Comparison of ENCODE assay signal across 10 cellular contexts in the genomic region with DNA sequence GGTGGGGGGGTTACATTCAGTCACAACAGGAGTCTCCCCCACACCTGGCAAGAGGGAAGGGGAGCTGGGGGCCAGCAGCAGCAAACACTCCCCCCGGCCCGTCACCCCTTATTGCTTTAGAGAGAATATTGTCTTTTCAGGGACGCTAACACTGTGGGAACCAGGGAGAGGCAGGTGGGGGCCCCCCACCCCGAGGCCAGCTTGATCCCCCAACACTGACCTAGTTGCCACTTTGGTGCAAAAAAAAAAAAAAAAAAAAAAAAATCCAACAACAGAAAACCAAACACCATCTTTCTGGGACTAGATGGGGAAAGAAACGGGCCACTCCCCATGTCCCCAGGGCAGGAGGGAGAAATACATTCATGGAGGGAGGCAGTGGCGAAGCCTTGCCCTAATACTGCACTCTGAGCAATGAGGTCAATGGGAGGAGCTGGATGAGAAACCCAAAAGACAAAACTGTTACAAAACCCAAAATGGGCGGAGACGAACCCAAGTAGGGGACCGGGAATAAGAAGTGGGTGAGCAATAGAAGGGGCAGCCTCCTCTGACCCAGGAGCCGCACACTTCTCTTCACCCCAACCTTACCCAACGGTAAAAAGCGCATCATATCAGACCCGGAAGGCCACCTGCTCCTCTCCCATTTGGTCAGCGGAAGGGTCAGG. TPM values are rescaled to one million over a fixed set of nuclear protein-coding genes. Genes with fewer than 3 reads are reported as not detected.
DNase-seq lines count a peak whose midpoint lies in the region; ATAC-seq and TF ChIP-seq lines count a peak whose summit lies in the region.
"Had no signal": no experiment of that assay in that cellular context is flagged by ENCODE, and none has a peak within 500 bp of the region (broad histone marks: within the 10 kb centered on the region; RNA-seq: fewer than 3 reads in every experiment).

No MANE protein-coding gene starts in this region.

- peaks cover 0 to 22% of the 10 kb centered on the region in 2 donors for H3K4me1 ChIP-seq in naive thymus-derived CD4-positive, alpha-beta T cell (ENCODE audit: control insufficient read depth in 2 of 2, insufficient read depth in 2 of 2, low read length in 2 of 2)

- intact Hi-C loops in naive thymus-derived CD4-positive, alpha-beta T cell (cut with micrococcal nuclease): loop anchor here in 1 of 2 donors (5.0 to 10.0 kb wide), 2 partner anchors 565 to 578 kb away; partner anchors contain the start of genes AP4M1, FIS1 and MCM7

- H3K27me3 Mint-ChIP-seq in naive thymus-derived CD4-positive, alpha-beta T cell: no peaks in the 10 kb centered on the region

- DNase-seq in AG10803 (ENCODE audit: low read depth) (peak; percentile 38), HuH-7 (ENCODE audit: low spot score) (peak; percentile 32), caudate nucleus (lab: John Stamatoyannopoulos, UW) (peak in 11 of 61 donors; percentile 37 to 73 (median 61)), NCI-H446 (lab: John Stamatoyannopoulos, UW) (no peak)
- DNase-seq in naive thymus-derived CD4-positive, alpha-beta T cell: no peak
- DNase-seq in activated effector memory CD4-positive, alpha-beta T cell treated with anti-CD3 and anti-CD28 coated beads, Interleukin-2, amount 50 U/mL, for 16 hours: no peak

- POLR2A ChIA-PET in naive thymus-derived CD4-positive, alpha-beta T cell (lab: Charles Lee): interaction anchor here (0.7 to 5.5 kb wide), 13 partner anchors 8 to 115 kb away, joined by 3 to 37 read pairs (median 4); partner anchors contain the start of genes FBXO24, LRCH4, MOSPD3 and POP7

- CTCF ChIA-PET in naive thymus-derived CD4-positive, alpha-beta T cell (lab: Charles Lee): interaction anchor here (0.8 to 5.8 kb wide), 3 partner anchors 11 to 92 kb away, joined by 3 to 33 read pairs (median 6); no protein-coding TSS in a partner anchor

- ATAC-seq in naive thymus-derived CD4-positive, alpha-beta T cell: no peak
- ATAC-seq in GM21723 (IDR thresholded peaks at IDR 0.05; ENCODE audit: unreplicated experiment) (no peak), HG02840 (IDR thresholded peaks at IDR 0.05; ENCODE audit: low FRiP score, unreplicated experiment) (no peak)

- H3K27ac ChIP-seq in caudate nucleus (ENCODE audit: low read depth, low read length): peak overlapping the region; percentile 40
- peak overlapping the region; percentile 53 for H3K27ac ChIP-seq in naive thymus-derived CD4-positive, alpha-beta T cell (ENCODE audit: low read depth, low read length)

- no peak for TF ChIP-seq CTCF in AG10803 (conservative IDR thresholded peaks at IDR 0.05; ENCODE audit: low read length)

- no peak overlapping the region for H3K4me3 ChIP-seq in AG10803 (ENCODE audit: low read length)
- no peak overlapping the region for H3K4me3 ChIP-seq in naive thymus-derived CD4-positive, alpha-beta T cell (ENCODE audit: low read length)

- peaks cover 21 to 50% (median 30%) of the 10 kb centered on the region in 7 donors for H3K4me1 Mint-ChIP-seq in naive thymus-derived CD4-positive, alpha-beta T cell

- H3K27me3 ChIP-seq in naive thymus-derived CD4-positive, alpha-beta T cell (ENCODE audit: control insufficient read depth in 2 of 2, insufficient read depth in 2 of 2, low read length in 2 of 2): no peaks in the 10 kb centered on the region

- no peaks in the 10 kb centered on the region for H3K9me3 ChIP-seq in naive thymus-derived CD4-positive, alpha-beta T cell (ENCODE audit: control insufficient read depth in 2 of 3, low read length in 3 of 3)

- peak overlapping the region in 8 of 10 donors; percentile 12 to 75 (median 38) for H3K4me3 Mint-ChIP-seq in naive thymus-derived CD4-positive, alpha-beta T cell

- H3K27ac Mint-ChIP-seq in naive thymus-derived CD4-positive, alpha-beta T cell: peak overlapping the region in 8 of 9 donors; percentile 33 to 90 (median 81)

- H3K36me3 Mint-ChIP-seq in naive thymus-derived CD4-positive, alpha-beta T cell: peaks cover 0 to 14% (median 0%) of the 10 kb centered on the region in 5 donors

- H3K36me3 ChIP-seq in naive thymus-derived CD4-positive, alpha-beta T cell (ENCODE audit: control insufficient read depth in 2 of 3, insufficient read depth in 3 of 3, low read length in 3 of 3): peaks cover 0 to 86% (median 8%) of the 10 kb centered on the region in 3 experiments

- peaks cover 0 to 1% (median 0%) of the 10 kb centered on the region in 11 donors for H3K9me3 Mint-ChIP-seq in naive thymus-derived CD4-positive, alpha-beta T cell

RNA-seq across cellular contexts. Expression of gene GNB2, which starts 6.5 kb away (rescaled TPM):
- 100 to 1,000 TPM in 4 of 5 experiments, 10 to 100 TPM in 1; 98.2 to 215 (median 132) TPM for total RNA-seq in naive thymus-derived CD4-positive, alpha-beta T cell
- polyA plus RNA-seq in naive thymus-derived CD4-positive, alpha-beta T cell: 10 to 100 TPM; 35.8 to 53.2 TPM

RNA-seq across cellular contexts. Expression of gene GIGYF1, which starts 14.0 kb away (rescaled TPM):
- 100 to 1,000 TPM in 2 of 5 experiments, 10 to 100 TPM in 3; 48.3 to 125 (median 91.4) TPM for total RNA-seq in naive thymus-derived CD4-positive, alpha-beta T cell
- 1 to 10 TPM; 1.4 to 2.9 TPM for polyA plus RNA-seq in naive thymus-derived CD4-positive, alpha-beta T cell

RNA-seq across cellular contexts. Expression of gene ACTL6B, which starts 23.8 kb away (rescaled TPM):
- not detected for total RNA-seq in naive thymus-derived CD4-positive, alpha-beta T cell
- not detected for polyA plus RNA-seq in naive thymus-derived CD4-positive, alpha-beta T cell
- total RNA-seq: kidney epithelial cell, NCI-H460 had no signal

RNA-seq across cellular contexts. Expression of gene POP7, which starts 25.9 kb away (rescaled TPM):
- total RNA-seq in naive thymus-derived CD4-positive, alpha-beta T cell: 10 to 100 TPM in 4 of 5 experiments, 1 to 10 TPM in 1; 8.9 to 38.2 (median 15.0) TPM
- 10 to 100 TPM; 37.3 to 56.4 TPM for polyA plus RNA-seq in naive thymus-derived CD4-positive, alpha-beta T cell

RNA-seq across cellular contexts. Expression of gene TFR2, which starts 38.7 kb away (rescaled TPM):
- total RNA-seq in naive thymus-derived CD4-positive, alpha-beta T cell: 10 to 100 TPM in 1 of 5 experiments, 1 to 10 TPM in 4; 1.8 to 14.4 (median 4.0) TPM
- polyA plus RNA-seq in naive thymus-derived CD4-positive, alpha-beta T cell: 1 to 10 TPM in 1 of 2 donors, under 1 TPM in 1; 0.55 to 1.3 TPM

Comparison
In these comparisons a context has a peak if more than half of its experiments do, and no peak if none do; other contexts are left out.
1. DNase-seq: peak in AG10803 (single experiment) and HuH-7 (single experiment); none in naive thymus-derived CD4-positive, alpha-beta T cell (0 of 9), NCI-H446 (0 of 2) and activated effector memory CD4-positive, alpha-beta T cell treated with anti-CD3 and anti-CD28 coated beads, Interleukin-2, amount 50 U/mL, for 16 hours (single experiment).